In genomic region chr3:12286927-12287726, GRCh38 we compare ENCODE assay signal across 1 cellular context.
TF ChIP-seq lines count a peak whose summit lies in the region.

No MANE protein-coding gene starts in this region.

TF ChIP-seq in HEK293, 187 proteins besides CTCF, POLR2A, EP300 and RAD21 (continued from another document):
- TF ChIP-seq ZNF704 (tag by site-specific recombination; IDR thresholded peaks at IDR 0.05): no peak
- no peak for TF ChIP-seq ZBTB7A (tag by site-specific recombination; IDR thresholded peaks at IDR 0.05; ENCODE audit: low read depth)
- no peak for TF ChIP-seq ZNF843 (tag by site-specific recombination; IDR thresholded peaks at IDR 0.05)
- no peak for TF ChIP-seq ZNF701 (tag by site-specific recombination; IDR thresholded peaks at IDR 0.05)
- no peak for TF ChIP-seq IKZF3 (tag by site-specific recombination; IDR thresholded peaks at IDR 0.05)
- TF ChIP-seq SCRT2 (tag by site-specific recombination; IDR thresholded peaks at IDR 0.05): no peak
- TF ChIP-seq ZNF302 (tag by site-specific recombination; IDR thresholded peaks at IDR 0.05; ENCODE audit: low read depth): no peak
- TF ChIP-seq ZNF837 (tag by site-specific recombination; IDR thresholded peaks at IDR 0.05): no peak
- TF ChIP-seq ZNF585B (tag by site-specific recombination; IDR thresholded peaks at IDR 0.05): no peak
- TF ChIP-seq GLIS1 (tag by site-specific recombination; IDR thresholded peaks at IDR 0.05): no peak
- no peak for TF ChIP-seq ZNF140 (tag by site-specific recombination; IDR thresholded peaks at IDR 0.05)
- no peak for TF ChIP-seq FEZF1 (tag by site-specific recombination; IDR thresholded peaks at IDR 0.05)
- TF ChIP-seq ZNF768 (tag by site-specific recombination; IDR thresholded peaks at IDR 0.05): no peak
- no peak for TF ChIP-seq AEBP2 (tag by site-specific recombination; IDR thresholded peaks at IDR 0.05; ENCODE audit: borderline replicate concordance)
- no peak for TF ChIP-seq ZNF776 (tag by site-specific recombination; IDR thresholded peaks at IDR 0.05; ENCODE audit: borderline replicate concordance)
- TF ChIP-seq KLF7 (tag by site-specific recombination; IDR thresholded peaks at IDR 0.05; ENCODE audit: borderline replicate concordance): no peak
- TF ChIP-seq ZNF23 (tag by site-specific recombination; IDR thresholded peaks at IDR 0.05; ENCODE audit: borderline replicate concordance): no peak
- TF ChIP-seq ZNF202 (tag by site-specific recombination; IDR thresholded peaks at IDR 0.05; ENCODE audit: borderline replicate concordance): no peak
- TF ChIP-seq ZNF624 (tag by site-specific recombination; IDR thresholded peaks at IDR 0.05): no peak
- TF ChIP-seq ZNF169 (tag by site-specific recombination; IDR thresholded peaks at IDR 0.05): no peak
- no peak for TF ChIP-seq ZNF280D (tag by site-specific recombination; IDR thresholded peaks at IDR 0.05)
- no peak for TF ChIP-seq ZNF24 (tag by site-specific recombination; IDR thresholded peaks at IDR 0.05)
- no peak for TF ChIP-seq ZNF514 (tag by site-specific recombination; IDR thresholded peaks at IDR 0.05)
- no peak for TF ChIP-seq ZNF280C (tag by site-specific recombination; IDR thresholded peaks at IDR 0.05)
- TF ChIP-seq YY2 (tag by site-specific recombination; IDR thresholded peaks at IDR 0.05): no peak
TF ChIP-seq in HEK293: peak in this region for 22.
